14 cellular contexts compared by ENCODE assay signal in the genomic region with DNA sequence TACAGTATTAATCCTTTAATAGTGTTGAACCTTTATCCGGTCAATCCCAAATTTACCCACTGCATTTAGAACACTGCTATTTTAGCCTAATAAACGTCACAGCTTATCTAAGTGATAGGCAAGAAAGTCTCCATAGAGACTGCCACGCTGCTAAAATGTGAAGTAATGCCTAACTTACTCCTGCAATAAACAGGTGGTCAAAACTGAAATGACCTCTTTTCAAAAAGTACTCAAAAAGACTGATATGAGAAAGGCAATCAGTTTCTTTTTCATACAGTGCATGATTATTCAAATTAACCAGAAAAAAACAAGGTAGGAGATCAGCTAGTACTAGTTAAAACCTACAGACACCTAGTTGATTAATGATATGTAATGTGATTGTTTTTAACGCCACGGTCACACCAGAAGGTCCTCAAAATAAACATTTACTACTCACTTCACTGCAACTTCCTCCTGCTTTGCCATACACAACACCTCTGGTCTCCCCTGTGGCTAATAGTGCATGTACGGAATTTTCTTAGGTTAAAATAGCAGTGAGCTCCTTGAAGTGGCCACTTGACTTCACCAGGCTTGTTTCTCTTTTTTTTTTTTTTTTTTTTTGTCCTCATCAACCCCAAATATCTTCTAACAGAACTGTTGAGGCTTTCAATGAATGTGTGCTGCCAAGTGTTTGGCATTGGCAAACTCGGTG.
DNase-seq lines count a peak whose midpoint lies in the region; ATAC-seq and TF ChIP-seq lines count a peak whose summit lies in the region.
"Had no signal": no experiment of that assay in that cellular context is flagged by ENCODE, and none has a peak within 500 bp of the region (broad histone marks: within the 10 kb centered on the region; RNA-seq: fewer than 3 reads in every experiment).

No MANE protein-coding gene starts in this region.

- TF ChIP-seq CTCF in GM06990 (IDR thresholded peaks at IDR 0.05; ENCODE audit: insufficient read depth, low read length, poor library complexity, severe bottlenecking): no peak

- H3K4me3 ChIP-seq in GM06990 (replicated peaks; ENCODE audit: low read depth, low read length): no peak overlapping the region
- H3K4me3 ChIP-seq: psoas muscle had no signal

- peaks cover 1% of the 10 kb centered on the region; the same call in 1 of the 2 replicates for H3K36me3 ChIP-seq in GM06990 (ENCODE audit: control insufficient read depth, insufficient read depth, low read length)

- peak; percentile 13 for DNase-seq in GM06990 (ENCODE audit: extremely low read depth, insufficient read length)
- DNase-seq in germinal center (ENCODE audit: low spot score): peak; percentile 70
- no peak for DNase-seq in pons (ENCODE audit: low spot score)
- DNase-seq in NCI-H82 treated with DMSO at 0.1 percent for 48 hours (lab: John Stamatoyannopoulos, UW; ENCODE audit: unreplicated experiment): no peak
- no peak for DNase-seq in kidney glomerular epithelial cell (lab: John Stamatoyannopoulos, UW)
- DNase-seq in stimulated activated CD4-positive, alpha-beta T cell treated with anti-CD3 and anti-CD28 coated beads, Interleukin-4, amount 100 ng/mL, for 1 hour: no peak
- DNase-seq: activated CD4-positive, alpha-beta T cell treated with anti-CD3 and anti-CD28 coated beads for 1 hour; CD4-positive, alpha-beta memory T cell; cerebellar nuclear complex; NCI-H2029 treated with DMSO at 0.1 percent for 48 hours; psoas muscle; stimulated activated CD4-positive, alpha-beta T cell treated with anti-CD3 and anti-CD28 coated beads, Interleukin-4, amount 100 ng/mL, for 4 hours had no signal

- H3K27me3 ChIP-seq in GM06990 (replicated peaks; ENCODE audit: control insufficient read depth, insufficient read depth, low read length): no peaks in the 10 kb centered on the region

- ATAC-seq in GM18909 (IDR thresholded peaks at IDR 0.05; ENCODE audit: poor library complexity, unreplicated experiment) (peak; percentile 67), HG02870 (IDR thresholded peaks at IDR 0.05; ENCODE audit: unreplicated experiment) (peak; percentile 59)
- ATAC-seq: psoas muscle had no signal

Comparison
In these comparisons a context has a peak if more than half of its experiments do, and no peak if none do; other contexts are left out.
1. DNase-seq: peak in GM06990 (single experiment) and germinal center (single experiment); none in pons (single experiment), NCI-H82 treated with DMSO at 0.1 percent for 48 hours (single experiment), kidney glomerular epithelial cell (single experiment) and stimulated activated CD4-positive, alpha-beta T cell treated with anti-CD3 and anti-CD28 coated beads, Interleukin-4, amount 100 ng/mL, for 1 hour (single experiment).